Comparison of ENCODE assay signal across 17 cellular contexts in genomic region chrX:16845686-16846085, GRCh38. TPM values are rescaled to one million over a fixed set of nuclear protein-coding genes. Genes with fewer than 3 reads are reported as not detected.
A peak's percentile ranks its signal among the peaks of the same experiment; 100 is the strongest.
DNase-seq lines count a peak whose midpoint lies in the region; ATAC-seq, FAIRE-seq and TF ChIP-seq lines count a peak whose summit lies in the region.
"Had no signal": no experiment of that assay in that cellular context is flagged by ENCODE, and none has a peak within 500 bp of the region (broad histone marks: within the 10 kb centered on the region; RNA-seq: fewer than 3 reads in every experiment).

No MANE protein-coding gene starts in this region.

- H3K4me3 Mint-ChIP-seq in activated T-cell treated with anti-CD3 and anti-CD28 coated beads, Interleukin-2, amount 50 U/mL, for 72 hours, result no peak overlapping the region
- no peak overlapping the region for H3K4me3 Mint-ChIP-seq in H9
- H3K4me3 Mint-ChIP-seq: CD4-positive, alpha-beta memory T cell; HFFc6 had no signal

- H4K8ac ChIP-seq in H9 (replicated peaks; ENCODE audit: insufficient read length, low read depth, low read length), result no peak overlapping the region

- H3K27me3 Mint-ChIP-seq in activated T-cell treated with anti-CD3 and anti-CD28 coated beads, Interleukin-2, amount 50 U/mL, for 72 hours (ENCODE audit: low read depth), result no peaks in the 10 kb centered on the region
- no peaks in the 10 kb centered on the region for H3K27me3 Mint-ChIP-seq in H9 (ENCODE audit: low read depth)
- H3K27me3 Mint-ChIP-seq: CD4-positive, alpha-beta memory T cell had no signal

- no peak for TF ChIP-seq RAD21 in A549 (conservative IDR thresholded peaks at IDR 0.05 in 1 of 2, IDR thresholded peaks at IDR 0.05 in 1 of 2)

- no peak overlapping the region for H3K56ac ChIP-seq in H9 (ENCODE audit: insufficient read length, low read depth, low read length)

- no peak overlapping the region for H3K14ac ChIP-seq in H9 (ENCODE audit: insufficient read depth, low read length)

- DNase-seq in activated T-cell treated with anti-CD3 and anti-CD28 coated beads, Interleukin-2, amount 50 U/mL, for 72 hours, result no peak
- no peak for DNase-seq in activated T-cell treated with anti-CD3 and anti-CD28 coated beads, Interleukin-2, amount 50 U/mL, for 48 hours
- no peak for DNase-seq in A549 (ENCODE audit: low read depth in 1 of 2, low spot score in 1 of 2)
- DNase-seq in H9, result no peak
- no peak for DNase-seq in NAMALWA (ENCODE audit: low spot score)
- DNase-seq in NCI-H82 treated with DMSO at 0.1 percent for 48 hours (lab: John Stamatoyannopoulos, UW; ENCODE audit: unreplicated experiment), result no peak
- DNase-seq: 8988T; C1 segment of cervical spinal cord; Calu3; CD4-positive, alpha-beta memory T cell; COR-L47; DMS153; DND-41; GM23248; HFFc6 had no signal

- H2BK120ac ChIP-seq in H9 (ENCODE audit: low read depth, low read length, poor library complexity, severe bottlenecking), result no peak overlapping the region

- WGBS in A549 (ENCODE audit: missing lambda C conversion rate), result 68% methylated on average over 2 of the region's 2 CpGs
- WGBS in H9 (ENCODE audit: extremely low coverage, insufficient read length, low lambda C conversion rate), result no CpG with 5 or more reads among the region's 2 CpGs

- H3K4ac ChIP-seq in H9 (ENCODE audit: low read depth, low read length), result no peak overlapping the region

- H3K4me1 ChIP-seq in A549 (no peaks in the 10 kb centered on the region), H9 (ENCODE audit: insufficient read depth, low read length) (0 out of 2 replicates have a peak, but pooled peaks cover 5% of the 10 kb centered on the region)

- no peak for TF ChIP-seq POLR2A in A549 (IDR thresholded peaks at IDR 0.05; ENCODE audit: low read length)

- no peaks in the 10 kb centered on the region for H3K27me3 ChIP-seq in H9 (ENCODE audit: insufficient read depth, low read length)

- peak; percentile 82 for FAIRE-seq in A549 (lab: Jason Lieb, UNC)
- FAIRE-seq: G401.6 had no signal

- H4K20me1 ChIP-seq in H9 (ENCODE audit: control insufficient read depth, insufficient read depth, insufficient read length), result no peaks in the 10 kb centered on the region

- H3K18ac ChIP-seq in H9 (ENCODE audit: insufficient read length, low read depth, low read length), result no peak overlapping the region

- H2BK12ac ChIP-seq in H9 (ENCODE audit: insufficient read length, low read depth, low read length), result no peak overlapping the region

- no peak for TF ChIP-seq EP300 in A549 (IDR thresholded peaks at IDR 0.05)

- no peak overlapping the region for H3K4me3 ChIP-seq in A549
- H3K4me3 ChIP-seq: GM23248, HAP-1 had no signal

- no peak overlapping the region for H4K91ac ChIP-seq in H9 (ENCODE audit: insufficient read length, low read depth, low read length)

- POLR2A ChIA-PET in A549 (lab: Yijun Ruan, JAX), result no interaction called here

- H2BK5ac ChIP-seq in H9 (ENCODE audit: insufficient read length, low read length), result no peak overlapping the region

- H3T11ph ChIP-seq in H9 (ENCODE audit: low read length), result no peak overlapping the region

- H2BK20ac ChIP-seq in H9 (ENCODE audit: low read depth, low read length, poor library complexity, severe bottlenecking), result no peak overlapping the region

- H3K9me3 Mint-ChIP-seq in activated T-cell treated with anti-CD3 and anti-CD28 coated beads, Interleukin-2, amount 50 U/mL, for 72 hours, result no peaks in the 10 kb centered on the region
- H3K9me3 Mint-ChIP-seq in H9, result no peaks in the 10 kb centered on the region
- H3K9me3 Mint-ChIP-seq: CD4-positive, alpha-beta memory T cell; HFFc6 had no signal

- no peak overlapping the region for H2AK5ac ChIP-seq in H9 (ENCODE audit: insufficient read length, low read length)

- no peak overlapping the region for H4K5ac ChIP-seq in H9 (ENCODE audit: insufficient read length, low read depth, low read length)

- TF ChIP-seq CTCF in A549 (IDR thresholded peaks at IDR 0.05), result no peak
- no peak for TF ChIP-seq CTCF in H9 (conservative IDR thresholded peaks at IDR 0.05)

- ATAC-seq in activated T-cell treated with anti-CD3 and anti-CD28 coated beads, Interleukin-2, amount 50 U/mL, for 72 hours (replicated peaks in 1 of 2), result peak in 1 of 2 donors; percentile 61
- ATAC-seq in A549, result no peak

- H3K9me3 ChIP-seq in A549 (no peaks in the 10 kb centered on the region), H9 (ENCODE audit: control insufficient read depth, low read depth, low read length) (no peaks in the 10 kb centered on the region)
- H3K9me3 ChIP-seq: HAP-1 had no signal

- no peaks in the 10 kb centered on the region for H3K4me1 Mint-ChIP-seq in activated T-cell treated with anti-CD3 and anti-CD28 coated beads, Interleukin-2, amount 50 U/mL, for 72 hours (ENCODE audit: low read depth)
- peaks cover 19 to 29% of the 10 kb centered on the region in 2 experiments for H3K4me1 Mint-ChIP-seq in H9

- no peak overlapping the region for H3K23ac ChIP-seq in H9 (ENCODE audit: insufficient read length, low read depth, low read length)

- no peaks in the 10 kb centered on the region for H3K23me2 ChIP-seq in H9 (ENCODE audit: insufficient read length, low read depth, low read length, poor library complexity, severe bottlenecking)

- H2AFZ ChIP-seq in H9 (ENCODE audit: low read length), result no peak overlapping the region
- H2AFZ ChIP-seq: GM23248 had no signal

- CTCF ChIA-PET in A549 (lab: Yijun Ruan, JAX), result interaction anchor here (1.0 to 1.8 kb wide), 3 partner anchors 10 to 47 kb away, joined by 3 to 5 read pairs (median 3); no protein-coding TSS in a partner anchor

- no peak overlapping the region for H3K27ac ChIP-seq in A549
- H3K27ac ChIP-seq in H9 (ENCODE audit: insufficient read length, low read depth, low read length), result peak overlapping the region; percentile 39
- H3K27ac ChIP-seq: GM23248 had no signal

- H3K27ac Mint-ChIP-seq in activated T-cell treated with anti-CD3 and anti-CD28 coated beads, Interleukin-2, amount 50 U/mL, for 72 hours, result peak overlapping the region; percentile 38
- H3K27ac Mint-ChIP-seq in H9, result peak overlapping the region in 1 of 3 experiments; percentile 45; a peak in 2 of 7 replicates

- H3K79me1 ChIP-seq in H9 (ENCODE audit: insufficient read depth, low read depth, low read length, poor library complexity, severe bottlenecking), result no peaks in the 10 kb centered on the region

- no peak overlapping the region for H3K9ac ChIP-seq in H9 (ENCODE audit: extremely low read depth, insufficient read length, low read length)
- H3K9ac ChIP-seq: GM23248 had no signal

- H3K36me3 Mint-ChIP-seq in activated T-cell treated with anti-CD3 and anti-CD28 coated beads, Interleukin-2, amount 50 U/mL, for 72 hours (ENCODE audit: insufficient read depth in 2 of 2), result peaks cover 5 to 35% of the 10 kb centered on the region in 2 donors
- peaks cover 57 to 93% (median 91%) of the 10 kb centered on the region in 3 experiments; a peak in 6 of 7 replicates for H3K36me3 Mint-ChIP-seq in H9 (ENCODE audit: insufficient read depth in 1 of 3, low read depth in 3 of 3)

- H3K79me2 ChIP-seq in H9 (ENCODE audit: insufficient read depth, low read length), result no peaks in the 10 kb centered on the region

- no peak overlapping the region for H3K4me2 ChIP-seq in A549
- H3K4me2 ChIP-seq in H9 (ENCODE audit: insufficient read depth, insufficient read length, low read length), result no peak overlapping the region

- no peak overlapping the region for H2BK15ac ChIP-seq in H9 (ENCODE audit: low read depth, low read length)

TF ChIP-seq in A549, 52 proteins besides CTCF, POLR2A, EP300 and RAD21 (continues in another document):
- TF ChIP-seq USF2 (IDR thresholded peaks at IDR 0.05) (no peak), E2F6 (IDR thresholded peaks at IDR 0.05; ENCODE audit: borderline replicate concordance, low read depth) (no peak), JUNB (IDR thresholded peaks at IDR 0.05) (no peak), ATOH8 (CRISPR knock-in tag; IDR thresholded peaks at IDR 0.05; ENCODE audit: low read depth) (no peak)

RNA-seq across cellular contexts. Expression of gene RBBP7, which starts 24.5 kb away (rescaled TPM):
- 100 to 1,000 TPM; 234 to 265 TPM for total RNA-seq in activated T-cell treated with anti-CD3 and anti-CD28 coated beads, Interleukin-2, amount 50 U/mL, for 72 hours
- polyA plus RNA-seq in A549 (2011; rRNA removed) (301 and 311 TPM in 2 replicates), A549 (2017; fragmentation: RNase III; extraction: RNeasy Plus Mini Kit Qiagen cat#74134 plus additional on column Dnase treatment) (222 to 232 TPM (median 232 TPM) in 3 replicates)
- 172 and 177 TPM in 2 replicates for polyA plus RNA-seq in A549 (2012; cell fraction: cytosol; rRNA removed)
- 95.5 and 159 TPM in 2 replicates for polyA plus RNA-seq in A549 (2012; cell fraction: nucleus; rRNA removed)
- polyA minus RNA-seq in A549 (2011; rRNA and poly(A)+ RNA removed), result 133 TPM in 2 replicates
- total RNA-seq in H9 (2021), result 239 and 249 TPM in 2 replicates

RNA-seq across cellular contexts. Expression of gene TXLNG, which starts 59.4 kb away (rescaled TPM):
- total RNA-seq in activated T-cell treated with anti-CD3 and anti-CD28 coated beads, Interleukin-2, amount 50 U/mL, for 72 hours, result 10 to 100 TPM; 15.3 to 24.6 TPM
- polyA plus RNA-seq in A549 (2011; rRNA removed), result 30.8 and 36.8 TPM in 2 replicates
- polyA plus RNA-seq in A549 (2012; cell fraction: cytosol; rRNA removed), result 9.7 and 9.9 TPM in 2 replicates
- polyA plus RNA-seq in A549 (2012; cell fraction: nucleus; rRNA removed), result 7.1 and 12.9 TPM in 2 replicates
- polyA plus RNA-seq in A549 (2017; fragmentation: RNase III; extraction: RNeasy Plus Mini Kit Qiagen cat#74134 plus additional on column Dnase treatment), result 15.5 to 18.1 TPM (median 16.0 TPM) in 3 replicates
- 8.1 and 8.4 TPM in 2 replicates for polyA minus RNA-seq in A549 (2011; rRNA and poly(A)+ RNA removed)
- total RNA-seq in H9 (2021), result 87.8 and 90.7 TPM in 2 replicates
